8 cellular contexts compared by ENCODE assay signal in the genomic region with DNA sequence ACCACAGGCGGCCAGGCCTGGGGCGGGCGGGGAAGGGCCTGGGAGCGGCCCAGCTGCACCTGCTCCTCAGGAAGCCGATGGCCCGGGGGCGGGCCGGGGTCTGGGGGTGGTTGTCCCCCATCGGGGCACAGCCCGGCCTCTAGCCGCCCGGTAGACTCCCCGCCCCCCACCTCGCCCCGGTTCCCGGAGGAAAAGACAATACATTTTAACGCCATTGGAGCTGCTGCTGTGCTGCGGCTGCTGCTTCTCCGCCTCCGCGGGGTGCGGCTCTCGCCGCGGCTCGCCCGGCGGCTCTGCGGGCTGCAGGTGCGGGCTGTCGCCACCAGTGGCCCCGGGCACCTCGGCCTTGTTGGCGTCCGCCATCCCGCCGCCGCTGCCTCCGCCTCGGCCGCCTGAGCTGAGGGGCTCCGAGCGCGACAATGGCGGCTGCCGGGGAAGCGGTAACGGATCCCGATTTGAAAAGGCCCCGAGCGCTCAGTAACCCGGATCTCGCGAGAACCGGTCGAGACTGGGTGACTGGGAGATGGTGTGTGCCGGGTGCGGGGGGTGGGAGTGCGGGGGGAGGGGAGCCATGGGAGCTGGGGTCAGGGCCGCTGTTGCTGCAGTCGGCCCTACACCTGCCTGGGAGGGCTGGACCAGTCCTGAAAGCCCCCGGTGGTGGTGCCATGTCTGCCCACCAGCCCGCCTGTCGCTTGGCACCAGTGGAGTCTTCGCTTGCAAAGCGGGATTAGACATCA. TPM values are rescaled to one million over a fixed set of nuclear protein-coding genes. Genes with fewer than 3 reads are reported as not detected.
DNase-seq lines count a peak whose midpoint lies in the region; ATAC-seq and TF ChIP-seq lines count a peak whose summit lies in the region.

A gene with protein sequence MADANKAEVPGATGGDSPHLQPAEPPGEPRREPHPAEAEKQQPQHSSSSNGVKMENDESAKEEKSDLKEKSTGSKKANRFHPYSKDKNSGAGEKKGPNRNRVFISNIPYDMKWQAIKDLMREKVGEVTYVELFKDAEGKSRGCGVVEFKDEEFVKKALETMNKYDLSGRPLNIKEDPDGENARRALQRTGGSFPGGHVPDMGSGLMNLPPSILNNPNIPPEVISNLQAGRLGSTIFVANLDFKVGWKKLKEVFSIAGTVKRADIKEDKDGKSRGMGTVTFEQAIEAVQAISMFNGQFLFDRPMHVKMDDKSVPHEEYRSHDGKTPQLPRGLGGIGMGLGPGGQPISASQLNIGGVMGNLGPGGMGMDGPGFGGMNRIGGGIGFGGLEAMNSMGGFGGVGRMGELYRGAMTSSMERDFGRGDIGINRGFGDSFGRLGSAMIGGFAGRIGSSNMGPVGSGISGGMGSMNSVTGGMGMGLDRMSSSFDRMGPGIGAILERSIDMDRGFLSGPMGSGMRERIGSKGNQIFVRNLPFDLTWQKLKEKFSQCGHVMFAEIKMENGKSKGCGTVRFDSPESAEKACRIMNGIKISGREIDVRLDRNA (minus strand): TSS at position 421 of the 737 bp plus-strand sequence. CDS start 58 bp downstream, at position 363.

- peak within 1 kb of the TSS; percentile 55 to 76 (median 74) for H3K27ac ChIP-seq in upper lobe of left lung

- peaks cover 0 to 13% (median 4%) of the 10 kb centered on the region in 4 donors for H3K4me1 ChIP-seq in upper lobe of left lung

- in situ Hi-C loops in KBM-7 (cut with MboI; ENCODE audit: low pct_unique_long_range_greater_than_20kb, low sequenced_read_pairs) = no loop called here

- H3K27me3 ChIP-seq in upper lobe of left lung = peaks cover 0 to 11% (median 0%) of the 10 kb centered on the region in 4 donors

- peak in 1 of 6 experiments; percentile 51 for TF ChIP-seq CTCF in upper lobe of left lung (IDR thresholded peaks at IDR 0.05)

- 7% methylated on average over 37 of the region's 66 CpGs; no CpG with 5 or more reads in 1 of the 2 donors for WGBS in upper lobe of left lung, 2 donors

- intact Hi-C loops in left cardiac atrium (cut with DNase I) (no loop called here), posterior cingulate gyrus (cut with DNase I) (no loop called here)

- TF ChIP-seq EP300 in upper lobe of left lung (IDR thresholded peaks at IDR 0.05) = no peak

- peak; percentile 43 for DNase-seq in DMS53 treated with DMSO at 0.1 percent for 48 hours (lab: John Stamatoyannopoulos, UW; ENCODE audit: unreplicated experiment)
- DNase-seq in KBM-7 = peak; percentile 67
- peak; percentile 44 to 48 for DNase-seq in SW 1271 (lab: John Stamatoyannopoulos, UW)
- DNase-seq in amniotic epithelial cell (ENCODE audit: low read depth) = peak; percentile 57
- peak; percentile 84 for DNase-seq in left cardiac atrium
- peak; percentile 56 to 96 (median 81) for DNase-seq in posterior cingulate gyrus
- peak; percentile 74 to 91 for DNase-seq in upper lobe of left lung

- H3K4me3 ChIP-seq in upper lobe of left lung = peak within 1 kb of the TSS; percentile 55 to 69 (median 62)

- H3K9me3 ChIP-seq in upper lobe of left lung = no peaks in the 10 kb centered on the region

- TF ChIP-seq POLR2A in upper lobe of left lung (IDR thresholded peaks at IDR 0.05) = peak in 1 of 4 donors; percentile 35

- peak; percentile 64 for ATAC-seq in GM21576 (IDR thresholded peaks at IDR 0.05; ENCODE audit: unreplicated experiment)
- ATAC-seq in left cardiac atrium = peak; percentile 93 to 94
- peak; percentile 77 to 84 for ATAC-seq in upper lobe of left lung (ENCODE audit: low FRiP score in 2 of 2)

- H3K36me3 ChIP-seq in upper lobe of left lung = no peaks in the 10 kb centered on the region

RNA-seq across cellular contexts. Expression of the gene that starts here (rescaled TPM):
- total RNA-seq in left cardiac atrium = 10 to 100 TPM in 1 of 2 donors, 1 to 10 TPM in 1; 6.3 to 13.4 TPM
- total RNA-seq in upper lobe of left lung = 10 to 100 TPM; 12.6 to 44.0 (median 28.0) TPM

Comparison
In these comparisons a context has a peak if more than half of its experiments do, and no peak if none do; other contexts are left out.
1. Peak in every context shown above with its lines: DNase-seq, ATAC-seq, H3K4me3 ChIP-seq and H3K27ac ChIP-seq.